Comparison of ENCODE assay signal across 9 cellular contexts in the genomic region with DNA sequence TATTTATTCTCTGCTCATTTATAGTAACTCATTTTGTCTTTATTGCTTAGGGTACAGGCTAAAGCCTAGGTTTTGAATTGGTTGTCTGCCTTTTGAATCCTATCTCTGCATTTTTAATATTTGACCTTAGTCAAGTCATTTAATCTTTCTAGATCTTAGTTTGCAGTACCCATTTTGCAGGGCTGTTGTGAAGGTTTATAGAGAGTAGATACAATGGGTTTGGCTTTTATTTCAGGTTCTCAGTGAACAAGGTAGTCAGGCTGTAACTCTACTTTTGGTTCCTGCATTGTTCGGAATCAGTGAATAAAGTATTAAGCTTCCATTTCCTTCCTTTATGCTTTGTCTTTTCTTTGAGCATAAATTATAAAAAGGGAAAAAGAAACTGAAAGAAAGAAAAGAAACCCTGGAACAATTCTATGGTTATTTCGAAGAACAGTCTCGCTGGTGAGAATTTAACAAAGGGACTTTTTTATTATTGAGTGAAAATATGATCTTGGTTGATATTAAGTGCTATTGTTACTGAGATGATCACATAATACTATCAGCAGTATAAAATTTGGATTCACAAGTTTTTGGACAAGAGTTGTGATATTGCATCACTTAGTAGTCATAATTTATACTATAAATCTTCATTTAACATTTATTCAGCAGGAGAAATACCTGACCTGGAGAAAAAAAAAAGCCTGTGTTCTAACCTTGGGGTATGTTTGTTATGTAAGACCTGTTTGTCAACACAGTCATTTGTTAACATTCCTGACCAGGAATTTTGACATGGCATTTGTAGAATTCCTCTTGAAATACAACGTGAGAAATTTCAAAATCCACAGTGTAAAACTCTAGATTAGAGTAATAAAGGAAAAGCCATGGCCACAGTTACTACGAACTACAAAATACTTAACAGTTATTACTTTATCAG.
A peak's percentile ranks its signal among the peaks of the same experiment; 100 is the strongest.
DNase-seq lines count a peak whose midpoint lies in the region; ATAC-seq and TF ChIP-seq lines count a peak whose summit lies in the region.
"Had no signal": no experiment of that assay in that cellular context is flagged by ENCODE, and none has a peak within 500 bp of the region (broad histone marks: within the 10 kb centered on the region; RNA-seq: fewer than 3 reads in every experiment).

No MANE protein-coding gene starts in this region.

- H3K36me3 Mint-ChIP-seq in activated T-helper 1 cell treated with anti-CD3 and anti-CD28 coated beads, Interleukin-12 subunit alpha, Interleukin-12 subunit beta, Interleukin-2, Interleukin-4 antibody, amounts not matched to agents 30 ng/mL and 10 ng/mL and 1 ng/mL, durations not matched to agents 14 hours and 24 hours and 36 hours (ENCODE audit: low read depth): peaks cover 16% of the 10 kb centered on the region

- H3K4me3 Mint-ChIP-seq in activated T-helper 1 cell treated with anti-CD3 and anti-CD28 coated beads, Interleukin-12 subunit alpha, Interleukin-12 subunit beta, Interleukin-2, Interleukin-4 antibody, amounts not matched to agents 30 ng/mL and 10 ng/mL and 1 ng/mL, durations not matched to agents 14 hours and 24 hours and 36 hours: peak overlapping the region; percentile 30

- no peaks in the 10 kb centered on the region for H3K9me3 Mint-ChIP-seq in activated T-helper 1 cell treated with anti-CD3 and anti-CD28 coated beads, Interleukin-12 subunit alpha, Interleukin-12 subunit beta, Interleukin-2, Interleukin-4 antibody, amounts not matched to agents 30 ng/mL and 10 ng/mL and 1 ng/mL, durations not matched to agents 14 hours and 24 hours and 36 hours

- intact Hi-C loops in activated T-helper 1 cell treated with anti-CD3 and anti-CD28 coated beads, Interleukin-12 subunit alpha, Interleukin-12 subunit beta, Interleukin-2, Interleukin-4 antibody, amounts not matched to agents 30 ng/mL and 10 ng/mL and 1 ng/mL, durations not matched to agents 14 hours and 24 hours and 36 hours (cut with micrococcal nuclease): loop anchor here (5.0 to 10.0 kb wide), 2 partner anchors 112 to 185 kb away; partner anchors contain the start of genes GJA3 and ZMYM5

- H3K4me3 ChIP-seq in AG10803 (ENCODE audit: low read length): no peak overlapping the region

- H3K4me1 Mint-ChIP-seq in activated T-helper 1 cell treated with anti-CD3 and anti-CD28 coated beads, Interleukin-12 subunit alpha, Interleukin-12 subunit beta, Interleukin-2, Interleukin-4 antibody, amounts not matched to agents 30 ng/mL and 10 ng/mL and 1 ng/mL, durations not matched to agents 14 hours and 24 hours and 36 hours (ENCODE audit: low read depth): peaks cover 22% of the 10 kb centered on the region

- H3K27ac Mint-ChIP-seq in activated T-helper 1 cell treated with anti-CD3 and anti-CD28 coated beads, Interleukin-12 subunit alpha, Interleukin-12 subunit beta, Interleukin-2, Interleukin-4 antibody, amounts not matched to agents 30 ng/mL and 10 ng/mL and 1 ng/mL, durations not matched to agents 14 hours and 24 hours and 36 hours: no peak overlapping the region

- no peak for TF ChIP-seq CTCF in AG10803 (conservative IDR thresholded peaks at IDR 0.05; ENCODE audit: low read length)

- ATAC-seq in GM18868 (IDR thresholded peaks at IDR 0.05; ENCODE audit: unreplicated experiment) (peak; percentile 54), GM21619 (IDR thresholded peaks at IDR 0.05; ENCODE audit: unreplicated experiment) (no peak), GM19328 (IDR thresholded peaks at IDR 0.05; ENCODE audit: unreplicated experiment) (no peak)

- DNase-seq in AG10803 (ENCODE audit: low read depth) (peak; percentile 31), iris pigment epithelial cell (ENCODE audit: low read depth) (peak; percentile 6), T1000 (lab: John Stamatoyannopoulos, UW) (no peak), HuH-7 (ENCODE audit: low spot score) (no peak)
- DNase-seq in activated T-helper 1 cell treated with anti-CD3 and anti-CD28 coated beads, Interleukin-12 subunit alpha, Interleukin-12 subunit beta, Interleukin-2, Interleukin-4 antibody, amounts not matched to agents 30 ng/mL and 10 ng/mL and 1 ng/mL, durations not matched to agents 14 hours and 24 hours and 36 hours (ENCODE audit: low spot score): no peak
- DNase-seq: hypothalamus had no signal

- H3K27me3 Mint-ChIP-seq in activated T-helper 1 cell treated with anti-CD3 and anti-CD28 coated beads, Interleukin-12 subunit alpha, Interleukin-12 subunit beta, Interleukin-2, Interleukin-4 antibody, amounts not matched to agents 30 ng/mL and 10 ng/mL and 1 ng/mL, durations not matched to agents 14 hours and 24 hours and 36 hours (ENCODE audit: insufficient read depth): no peaks in the 10 kb centered on the region

Comparison
In these comparisons a context has a peak if more than half of its experiments do, and no peak if none do; other contexts are left out.
1. DNase-seq: peak in AG10803 (single experiment) and iris pigment epithelial cell (single experiment); none in activated T-helper 1 cell treated with anti-CD3 and anti-CD28 coated beads, Interleukin-12 subunit alpha, Interleukin-12 subunit beta, Interleukin-2, Interleukin-4 antibody, amounts not matched to agents 30 ng/mL and 10 ng/mL and 1 ng/mL, durations not matched to agents 14 hours and 24 hours and 36 hours (single experiment), T1000 (single experiment) and HuH-7 (single experiment).